1 cellular context compared by ENCODE assay signal in genomic region chr6:155395339-155395738, GRCh38.
TF ChIP-seq lines count a peak whose summit lies in the region.

No MANE protein-coding gene starts in this region.

TF ChIP-seq in HepG2, 621 proteins besides CTCF, POLR2A, EP300 and RAD21 (continued from another document and continues in another):
- TF ChIP-seq ZNF770 (CRISPR knock-in tag; IDR thresholded peaks at IDR 0.05) (no peak), ZNF644 (CRISPR knock-in tag; IDR thresholded peaks at IDR 0.05; ENCODE audit: low read depth) (0 out of 2 replicates have a peak, but pooled peaks have one; percentile 43), PLRG1 (conservative IDR thresholded peaks at IDR 0.05) (no peak), ZBTB40 (IDR thresholded peaks at IDR 0.05) (no peak), ZBTB40 (CRISPR knock-in tag; IDR thresholded peaks at IDR 0.05) (no peak), RBM39 (IDR thresholded peaks at IDR 0.05; ENCODE audit: low read depth, low read length, poor library complexity, severe bottlenecking) (no peak), ZNF382 (CRISPR knock-in tag; IDR thresholded peaks at IDR 0.05; ENCODE audit: borderline replicate concordance) (no peak), MYPOP (CRISPR knock-in tag; IDR thresholded peaks at IDR 0.05) (no peak), NFRKB (IDR thresholded peaks at IDR 0.05) (no peak), ONECUT2 (CRISPR knock-in tag; IDR thresholded peaks at IDR 0.05) (peak; percentile 59; the same call in 1 of the 2 replicates), POGZ (CRISPR knock-in tag; IDR thresholded peaks at IDR 0.05) (peak; percentile 22; the same call in 1 of the 2 replicates), JARID2 (CRISPR knock-in tag; IDR thresholded peaks at IDR 0.05; ENCODE audit: insufficient replicate concordance) (no peak), TEAD2 (CRISPR knock-in tag; IDR thresholded peaks at IDR 0.05) (no peak), SRSF1 (optimal IDR thresholded peaks at IDR 0.05; ENCODE audit: low read depth, low read length) (no peak), MAFG (CRISPR knock-in tag; IDR thresholded peaks at IDR 0.05) (no peak), ZNF3 (CRISPR knock-in tag; IDR thresholded peaks at IDR 0.05) (no peak), ARHGAP35 (CRISPR knock-in tag; IDR thresholded peaks at IDR 0.05; ENCODE audit: borderline replicate concordance) (no peak), ZNF441 (CRISPR knock-in tag; IDR thresholded peaks at IDR 0.05; ENCODE audit: borderline replicate concordance) (no peak), ZNF224 (CRISPR knock-in tag; IDR thresholded peaks at IDR 0.05) (no peak), ZEB1 (IDR thresholded peaks at IDR 0.05; ENCODE audit: insufficient replicate concordance, low read depth) (no peak), NPAS2 (CRISPR knock-in tag; IDR thresholded peaks at IDR 0.05; ENCODE audit: borderline replicate concordance) (no peak), HBP1 (CRISPR knock-in tag; IDR thresholded peaks at IDR 0.05; ENCODE audit: low read depth) (no peak), TARDBP (CRISPR knock-in tag; IDR thresholded peaks at IDR 0.05) (no peak), MIXL1 (CRISPR knock-in tag; IDR thresholded peaks at IDR 0.05) (0 out of 2 replicates have a peak, but pooled peaks have one; percentile 16), ZNF431 (CRISPR knock-in tag; IDR thresholded peaks at IDR 0.05; ENCODE audit: borderline replicate concordance, low read depth) (no peak), CERS6 (CRISPR knock-in tag; IDR thresholded peaks at IDR 0.05) (no peak), MYC (CRISPR knock-in tag; IDR thresholded peaks at IDR 0.05; ENCODE audit: borderline replicate concordance) (no peak), ZNF350 (CRISPR knock-in tag; IDR thresholded peaks at IDR 0.05; ENCODE audit: borderline replicate concordance, low read depth) (no peak), PREB (CRISPR knock-in tag; IDR thresholded peaks at IDR 0.05) (no peak), EHMT2 (IDR thresholded peaks at IDR 0.05; ENCODE audit: borderline replicate concordance, low read depth, low read length) (0 out of 2 replicates have a peak, but pooled peaks have one; percentile 39)
- TF ChIP-seq, protein P1, sequence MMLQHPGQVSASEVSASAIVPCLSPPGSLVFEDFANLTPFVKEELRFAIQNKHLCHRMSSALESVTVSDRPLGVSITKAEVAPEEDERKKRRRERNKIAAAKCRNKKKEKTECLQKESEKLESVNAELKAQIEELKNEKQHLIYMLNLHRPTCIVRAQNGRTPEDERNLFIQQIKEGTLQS (CRISPR knock-in tag; IDR thresholded peaks at IDR 0.05): no peak
- TF ChIP-seq, protein P2, sequence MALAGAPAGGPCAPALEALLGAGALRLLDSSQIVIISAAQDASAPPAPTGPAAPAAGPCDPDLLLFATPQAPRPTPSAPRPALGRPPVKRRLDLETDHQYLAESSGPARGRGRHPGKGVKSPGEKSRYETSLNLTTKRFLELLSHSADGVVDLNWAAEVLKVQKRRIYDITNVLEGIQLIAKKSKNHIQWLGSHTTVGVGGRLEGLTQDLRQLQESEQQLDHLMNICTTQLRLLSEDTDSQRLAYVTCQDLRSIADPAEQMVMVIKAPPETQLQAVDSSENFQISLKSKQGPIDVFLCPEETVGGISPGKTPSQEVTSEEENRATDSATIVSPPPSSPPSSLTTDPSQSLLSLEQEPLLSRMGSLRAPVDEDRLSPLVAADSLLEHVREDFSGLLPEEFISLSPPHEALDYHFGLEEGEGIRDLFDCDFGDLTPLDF (CRISPR knock-in tag; IDR thresholded peaks at IDR 0.05): peak; percentile 50; the same call in 1 of the 2 replicates
- TF ChIP-seq, protein P3, sequence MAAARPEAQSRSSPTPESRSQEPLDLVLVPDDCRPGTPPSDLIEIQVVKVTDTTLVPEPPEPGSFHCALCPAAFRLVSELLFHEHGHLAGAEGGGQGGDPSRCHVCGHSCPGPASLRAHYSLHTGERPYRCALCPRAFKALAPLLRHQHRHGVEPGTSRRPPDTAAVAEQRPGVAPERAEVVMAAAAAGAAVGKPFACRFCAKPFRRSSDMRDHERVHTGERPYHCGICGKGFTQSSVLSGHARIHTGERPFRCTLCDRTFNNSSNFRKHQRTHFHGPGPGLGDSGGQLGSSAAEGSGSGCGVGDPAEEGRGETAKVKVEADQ (CRISPR knock-in tag; IDR thresholded peaks at IDR 0.05; ENCODE audit: borderline replicate concordance): no peak
- TF ChIP-seq, protein P4, sequence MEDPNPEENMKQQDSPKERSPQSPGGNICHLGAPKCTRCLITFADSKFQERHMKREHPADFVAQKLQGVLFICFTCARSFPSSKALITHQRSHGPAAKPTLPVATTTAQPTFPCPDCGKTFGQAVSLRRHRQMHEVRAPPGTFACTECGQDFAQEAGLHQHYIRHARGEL (CRISPR knock-in tag; IDR thresholded peaks at IDR 0.05): no peak
- TF ChIP-seq, protein P5, sequence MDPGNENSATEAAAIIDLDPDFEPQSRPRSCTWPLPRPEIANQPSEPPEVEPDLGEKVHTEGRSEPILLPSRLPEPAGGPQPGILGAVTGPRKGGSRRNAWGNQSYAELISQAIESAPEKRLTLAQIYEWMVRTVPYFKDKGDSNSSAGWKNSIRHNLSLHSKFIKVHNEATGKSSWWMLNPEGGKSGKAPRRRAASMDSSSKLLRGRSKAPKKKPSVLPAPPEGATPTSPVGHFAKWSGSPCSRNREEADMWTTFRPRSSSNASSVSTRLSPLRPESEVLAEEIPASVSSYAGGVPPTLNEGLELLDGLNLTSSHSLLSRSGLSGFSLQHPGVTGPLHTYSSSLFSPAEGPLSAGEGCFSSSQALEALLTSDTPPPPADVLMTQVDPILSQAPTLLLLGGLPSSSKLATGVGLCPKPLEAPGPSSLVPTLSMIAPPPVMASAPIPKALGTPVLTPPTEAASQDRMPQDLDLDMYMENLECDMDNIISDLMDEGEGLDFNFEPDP (CRISPR knock-in tag; conservative IDR thresholded peaks at IDR 0.05): no peak
